Comparison of ENCODE assay signal across 9 cellular contexts in the genomic region with DNA sequence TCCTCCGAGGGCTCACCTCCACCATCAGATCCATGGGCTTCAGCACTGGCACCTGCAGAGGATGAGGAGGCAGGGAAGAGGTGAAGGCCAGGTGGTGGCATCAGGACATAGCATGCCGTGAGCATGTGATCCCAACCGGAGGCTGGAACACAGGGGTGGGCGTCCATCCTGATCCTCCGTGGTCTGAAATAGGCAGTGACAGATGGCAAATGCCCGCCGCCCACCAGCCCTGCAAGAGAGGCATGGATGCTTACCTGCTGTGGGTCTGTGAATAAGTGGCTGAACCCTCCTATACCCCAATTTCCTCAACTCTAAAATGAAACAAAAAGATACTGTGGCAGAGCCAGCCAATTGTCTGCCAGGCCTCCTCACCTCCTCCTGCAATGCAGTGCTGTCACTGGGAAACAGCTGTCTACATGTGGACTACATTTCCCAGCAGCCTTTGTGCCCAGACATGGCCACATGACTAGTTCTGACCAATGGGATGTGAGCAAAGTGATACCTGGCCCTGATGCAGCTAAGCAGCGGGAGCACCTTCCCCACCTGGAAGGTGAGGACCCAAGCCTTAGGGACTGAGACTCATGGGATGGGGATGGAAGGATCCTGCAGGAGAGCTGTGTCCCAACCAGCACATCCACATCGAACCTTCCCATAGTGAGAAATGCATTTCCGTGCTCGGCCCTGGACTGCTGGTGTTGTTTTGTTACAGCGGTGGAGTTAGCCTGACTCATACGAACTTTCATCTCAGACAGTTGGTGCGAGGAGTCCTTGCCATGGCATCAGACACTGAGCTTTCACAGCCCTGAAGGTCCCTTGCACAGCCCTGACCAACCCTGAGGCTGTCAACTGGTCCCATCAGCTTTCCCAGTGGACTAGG.
DNase-seq lines count a peak whose midpoint lies in the region; ATAC-seq and TF ChIP-seq lines count a peak whose summit lies in the region.
"Had no signal": no experiment of that assay in that cellular context is flagged by ENCODE, and none has a peak within 500 bp of the region (broad histone marks: within the 10 kb centered on the region; RNA-seq: fewer than 3 reads in every experiment).

No MANE protein-coding gene starts in this region.

- CTCF ChIA-PET in activated CD4-positive, alpha-beta T cell treated with anti-CD3 and anti-CD28 coated beads for 36 hours (lab: Charles Lee) = interaction anchor here (0.7 to 1.8 kb wide), 3 partner anchors 122 to 356 kb away, joined by 3 to 4 read pairs (median 3); no protein-coding TSS in a partner anchor

- peaks cover 18% of the 10 kb centered on the region for H3K36me3 ChIP-seq in HAP-1 (replicated peaks)
- no peaks in the 10 kb centered on the region for H3K36me3 ChIP-seq in esophagus muscularis mucosa

- no peak overlapping the region for H3K4me3 Mint-ChIP-seq in activated CD4-positive, alpha-beta T cell treated with anti-CD3 and anti-CD28 coated beads for 36 hours
- H3K4me3 Mint-ChIP-seq in chondrocyte (ENCODE audit: unreplicated experiment) = no peak overlapping the region
- H3K4me3 Mint-ChIP-seq: T-cell had no signal

- WGBS in esophagus muscularis mucosa = 85% methylated on average over 9 of the region's 14 CpGs

- H3K4me1 ChIP-seq in HAP-1 = no peaks in the 10 kb centered on the region
- H3K4me1 ChIP-seq in esophagus muscularis mucosa = no peaks in the 10 kb centered on the region

- TF ChIP-seq POLR2A in esophagus muscularis mucosa (IDR thresholded peaks at IDR 0.05; ENCODE audit: low read depth) = no peak

- peak; percentile 53 for DNase-seq in activated CD4-positive, alpha-beta T cell treated with anti-CD3 and anti-CD28 coated beads for 36 hours
- DNase-seq in activated CD4-positive, alpha-beta T cell treated with anti-CD3 and anti-CD28 coated beads, Interleukin-2, amount 50 U/mL, for 4 hours = no peak
- DNase-seq in HAP-1 (ENCODE audit: low spot score in 2 of 2) = peak; percentile 5 to 44
- peak; percentile 14 for DNase-seq in NCI-H460 (ENCODE audit: extremely low read depth, low read depth)
- DNase-seq in chondrocyte (ENCODE audit: low spot score) = peak; percentile 32
- peak; percentile 42 for DNase-seq in occipital lobe (lab: John Stamatoyannopoulos, UW)
- DNase-seq in esophagus muscularis mucosa (ENCODE audit: extremely low spot score) = no peak
- no peak for DNase-seq in NCI-H1694 (lab: John Stamatoyannopoulos, UW)

- no peaks in the 10 kb centered on the region for H3K36me3 Mint-ChIP-seq in activated CD4-positive, alpha-beta T cell treated with anti-CD3 and anti-CD28 coated beads for 36 hours (ENCODE audit: low read depth)
- H3K36me3 Mint-ChIP-seq in chondrocyte (ENCODE audit: low read depth) = no peaks in the 10 kb centered on the region
- H3K36me3 Mint-ChIP-seq: T-cell had no signal

- POLR2A ChIA-PET in activated CD4-positive, alpha-beta T cell treated with anti-CD3 and anti-CD28 coated beads for 36 hours (lab: Charles Lee) = no interaction called here

- H3K4me3 ChIP-seq in HAP-1 = no peak overlapping the region
- H3K4me3 ChIP-seq in esophagus muscularis mucosa = no peak overlapping the region

- H3K9me3 Mint-ChIP-seq in activated CD4-positive, alpha-beta T cell treated with anti-CD3 and anti-CD28 coated beads for 36 hours (ENCODE audit: low read depth) = no peaks in the 10 kb centered on the region
- H3K9me3 Mint-ChIP-seq in chondrocyte (ENCODE audit: low read depth) = no peaks in the 10 kb centered on the region
- H3K9me3 Mint-ChIP-seq: T-cell had no signal

- no peak for TF ChIP-seq EP300 in esophagus muscularis mucosa (IDR thresholded peaks at IDR 0.05)

- in situ Hi-C loops in HAP-1 (cut with MboI; ENCODE audit: low sequenced_read_pairs) = no loop called here

- H3K27me3 ChIP-seq in HAP-1 (ENCODE audit: low read depth) = no peaks in the 10 kb centered on the region
- peaks cover 0 to 42% (median 0%) of the 10 kb centered on the region in 4 donors for H3K27me3 ChIP-seq in esophagus muscularis mucosa

- H3K4me1 Mint-ChIP-seq in activated CD4-positive, alpha-beta T cell treated with anti-CD3 and anti-CD28 coated beads for 36 hours = no peaks in the 10 kb centered on the region
- no peaks in the 10 kb centered on the region for H3K4me1 Mint-ChIP-seq in chondrocyte (ENCODE audit: low read depth)
- H3K4me1 Mint-ChIP-seq: T-cell had no signal

- peak; percentile 89 for ATAC-seq in activated CD4-positive, alpha-beta T cell treated with anti-CD3 and anti-CD28 coated beads for 36 hours

- H3K27ac Mint-ChIP-seq in activated CD4-positive, alpha-beta T cell treated with anti-CD3 and anti-CD28 coated beads for 36 hours = no peak overlapping the region
- H3K27ac Mint-ChIP-seq in chondrocyte (ENCODE audit: unreplicated experiment) = no peak overlapping the region
- H3K27ac Mint-ChIP-seq: T-cell had no signal

- no peaks in the 10 kb centered on the region for H3K9me3 ChIP-seq in HAP-1
- no peaks in the 10 kb centered on the region for H3K9me3 ChIP-seq in esophagus muscularis mucosa

- H3K27ac ChIP-seq in esophagus muscularis mucosa (replicated peaks in 1 of 4) = no peak overlapping the region

- no peak for TF ChIP-seq CTCF in chondrocyte (IDR thresholded peaks at IDR 0.05)
- no peak for TF ChIP-seq CTCF in esophagus muscularis mucosa (IDR thresholded peaks at IDR 0.05)

- intact Hi-C loops in activated CD4-positive, alpha-beta T cell treated with anti-CD3 and anti-CD28 coated beads for 36 hours (cut with DNase I, micrococcal nuclease) = no loop called here
- intact Hi-C loops in esophagus muscularis mucosa (cut with DNase I) = no loop called here

- H3K27me3 Mint-ChIP-seq in activated CD4-positive, alpha-beta T cell treated with anti-CD3 and anti-CD28 coated beads for 36 hours = no peaks in the 10 kb centered on the region
- peaks cover 38% of the 10 kb centered on the region for H3K27me3 Mint-ChIP-seq in chondrocyte (ENCODE audit: low read depth)

Comparison
In these comparisons a context has a peak if more than half of its experiments do, and no peak if none do; other contexts are left out.
1. DNase-seq: peak in activated CD4-positive, alpha-beta T cell treated with anti-CD3 and anti-CD28 coated beads for 36 hours (single experiment), HAP-1 (2 of 2), NCI-H460 (single experiment), chondrocyte (single experiment) and occipital lobe (single experiment); none in activated CD4-positive, alpha-beta T cell treated with anti-CD3 and anti-CD28 coated beads, Interleukin-2, amount 50 U/mL, for 4 hours (0 of 2), esophagus muscularis mucosa (single experiment) and NCI-H1694 (single experiment).